Comparison of ENCODE assay signal across 19 cellular contexts in genomic region chr10:60898372-60898771, GRCh38. TPM values are rescaled to one million over a fixed set of nuclear protein-coding genes. Genes with fewer than 3 reads are reported as not detected.
"Had no signal": no experiment of that assay in that cellular context is flagged by ENCODE, and none has a peak within 500 bp of the region (broad histone marks: within the 10 kb centered on the region; RNA-seq: fewer than 3 reads in every experiment).

No MANE protein-coding gene starts in this region.

- H3K4me1 ChIP-seq: suprapubic skin, thyroid gland had no signal

- ATAC-seq: heart right ventricle; left lung; naive thymus-derived CD8-positive, alpha-beta T cell; right cardiac atrium; stimulated activated naive CD8-positive, alpha-beta T cell treated with anti-CD3 and anti-CD28 coated beads, Interleukin-15, Interleukin-2, amounts not matched to agents 100 U/mL and 50 U/mL, for 24 hours had no signal

- H3K36me3 ChIP-seq: left lung, lower lobe of right lung, suprapubic skin, thyroid gland had no signal

- H3K27me3 ChIP-seq: dorsolateral prefrontal cortex, heart right ventricle, left lung, suprapubic skin, thyroid gland had no signal

- H3K9me3 Mint-ChIP-seq: memory B cell; naive thymus-derived CD8-positive, alpha-beta T cell; neural crest cell; type B pancreatic cell had no signal

- H3K27me3 Mint-ChIP-seq: type B pancreatic cell had no signal

- H3K4me1 Mint-ChIP-seq: memory B cell; naive thymus-derived CD8-positive, alpha-beta T cell had no signal

- H3K27ac ChIP-seq: left lung, lower lobe of right lung, suprapubic skin, thyroid gland had no signal

- H3K4me2 ChIP-seq: smooth muscle cell had no signal

- H3K4me3 Mint-ChIP-seq: memory B cell; naive thymus-derived CD8-positive, alpha-beta T cell; neural crest cell; type B pancreatic cell had no signal

- H3K27ac Mint-ChIP-seq: memory B cell; naive thymus-derived CD8-positive, alpha-beta T cell; type B pancreatic cell had no signal

- H3K9me3 ChIP-seq: heart right ventricle, left lung, lower lobe of right lung, suprapubic skin, thyroid gland had no signal

- DNase-seq: central memory CD4-positive, alpha-beta T cell; cortex of kidney; dorsolateral prefrontal cortex; effector CD8-positive, alpha-beta T cell; heart right ventricle; hypothalamus; islet precursor cell; left lung; lower lobe of right lung; naive thymus-derived CD8-positive, alpha-beta T cell; right cardiac atrium; stimulated activated CD4-positive, alpha-beta T cell treated with anti-CD3 and anti-CD28 coated beads, Interleukin-2, amount 100 ng/mL, for 48 hours; stimulated activated naive CD8-positive, alpha-beta T cell treated with anti-CD3 and anti-CD28 coated beads, Interleukin-15, Interleukin-2, amounts not matched to agents 100 U/mL and 50 U/mL, for 24 hours; thyroid gland had no signal

- H3K36me3 Mint-ChIP-seq: memory B cell; naive thymus-derived CD8-positive, alpha-beta T cell had no signal

- H3K4me3 ChIP-seq: dorsolateral prefrontal cortex, heart right ventricle, left lung, lower lobe of right lung, smooth muscle cell, suprapubic skin, thyroid gland had no signal

RNA-seq across cellular contexts. Expression of gene RHOBTB1, which starts 45.6 kb away (rescaled TPM):
- polyA plus RNA-seq: naive thymus-derived CD8-positive, alpha-beta T cell had no signal
